22 cellular contexts compared by ENCODE assay signal in the genomic region with DNA sequence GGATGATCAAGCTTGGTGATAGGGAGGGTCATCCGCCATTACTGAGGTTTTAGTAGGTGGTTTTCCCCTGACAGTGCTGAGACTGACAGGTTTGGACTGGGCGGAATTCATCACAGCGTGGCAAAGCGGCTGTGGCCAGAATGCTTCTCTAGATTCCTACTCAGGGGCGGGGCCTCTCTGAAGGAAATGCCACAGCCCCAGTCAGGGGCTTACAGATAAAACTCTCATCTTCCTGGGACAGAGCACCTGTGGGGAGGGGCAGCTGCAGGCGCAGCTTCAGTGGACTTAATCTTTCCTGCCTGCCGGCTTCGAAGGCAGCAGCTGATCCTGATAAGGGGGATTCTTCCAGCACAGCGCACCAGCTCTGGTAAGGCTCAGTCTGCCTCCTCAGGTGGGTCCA.
DNase-seq lines count a peak whose midpoint lies in the region; ATAC-seq lines count a peak whose summit lies in the region.
"Had no signal": no experiment of that assay in that cellular context is flagged by ENCODE, and none has a peak within 500 bp of the region (broad histone marks: within the 10 kb centered on the region; RNA-seq: fewer than 3 reads in every experiment).

No MANE protein-coding gene starts in this region.

- no peaks in the 10 kb centered on the region for H3K27me3 Mint-ChIP-seq in activated naive CD8-positive, alpha-beta T cell treated with anti-CD3 and anti-CD28 coated beads for 36 hours
- H3K27me3 Mint-ChIP-seq: B cell had no signal

- H3K9me3 Mint-ChIP-seq in activated naive CD8-positive, alpha-beta T cell treated with anti-CD3 and anti-CD28 coated beads for 36 hours = peaks cover 7% of the 10 kb centered on the region

- H3K36me3 Mint-ChIP-seq in activated naive CD8-positive, alpha-beta T cell treated with anti-CD3 and anti-CD28 coated beads for 36 hours = peaks cover 5% of the 10 kb centered on the region
- H3K36me3 Mint-ChIP-seq: CD8-positive, alpha-beta T cell had no signal

- ATAC-seq in HG03342 (IDR thresholded peaks at IDR 0.05; ENCODE audit: unreplicated experiment) (no peak), HG02678 (IDR thresholded peaks at IDR 0.05; ENCODE audit: unreplicated experiment) (no peak), HG03469 (IDR thresholded peaks at IDR 0.05; ENCODE audit: unreplicated experiment) (no peak)
- ATAC-seq: CD8-positive, alpha-beta T cell; HepG2; Panc1 had no signal

- DNase-seq in NCI-H82 (lab: John Stamatoyannopoulos, UW) (peak; percentile 58), NCI-H82 treated with DMSO at 0.1 percent for 48 hours (lab: John Stamatoyannopoulos, UW; ENCODE audit: unreplicated experiment) (no peak), ecto neural progenitor cell (ENCODE audit: low spot score) (peak; percentile 56), iPS DF 19.7 (ENCODE audit: low read depth, low spot score) (peak; percentile 0)
- DNase-seq in activated naive CD8-positive, alpha-beta T cell treated with anti-CD3 and anti-CD28 coated beads for 36 hours = no peak
- DNase-seq: Caco-2; CD8-positive, alpha-beta T cell; GF-D8; Kasumi-1; MV-4-11; NCI-H1105; NCI-H1436 treated with DMSO at 0.1 percent for 48 hours; NCI-H1930; NCI-H446; NCI-H524 treated with DMSO at 0.1 percent for 48 hours; SHP77 had no signal

- H3K27ac Mint-ChIP-seq in activated naive CD8-positive, alpha-beta T cell treated with anti-CD3 and anti-CD28 coated beads for 36 hours = no peak overlapping the region
- H3K27ac Mint-ChIP-seq: B cell; CD8-positive, alpha-beta T cell had no signal

- no peaks in the 10 kb centered on the region for H3K4me1 Mint-ChIP-seq in activated naive CD8-positive, alpha-beta T cell treated with anti-CD3 and anti-CD28 coated beads for 36 hours
- H3K4me1 Mint-ChIP-seq: B cell had no signal

- H3K4me3 Mint-ChIP-seq in activated naive CD8-positive, alpha-beta T cell treated with anti-CD3 and anti-CD28 coated beads for 36 hours = no peak overlapping the region
- H3K4me3 Mint-ChIP-seq: B cell; CD8-positive, alpha-beta T cell had no signal

Comparison
In these comparisons a context has a peak if more than half of its experiments do, and no peak if none do; other contexts are left out.
1. DNase-seq: peak in NCI-H82 (single experiment), ecto neural progenitor cell (single experiment) and iPS DF 19.7 (single experiment); none in NCI-H82 treated with DMSO at 0.1 percent for 48 hours (single experiment) and activated naive CD8-positive, alpha-beta T cell treated with anti-CD3 and anti-CD28 coated beads for 36 hours (single experiment).